In genomic region chr3:187745201-187746058, GRCh38 we compare ENCODE assay signal across 1 cellular context.
TF ChIP-seq lines count a peak whose summit lies in the region.

Gene BCL6, minus strand, starts transcription at chr3:187745468. Its CDS starts 11,775 bp downstream, at chr3:187733693.

TF ChIP-seq in SK-N-SH, 30 proteins besides CTCF, POLR2A, EP300 and RAD21 (continued from another document):
- peak; percentile 61; the same call in 1 of the 2 replicates for TF ChIP-seq REST (IDR thresholded peaks at IDR 0.05; ENCODE audit: low read depth, low read length)
- TF ChIP-seq ZBTB33 (IDR thresholded peaks at IDR 0.05; ENCODE audit: borderline replicate concordance, low read depth), result 0 out of 2 replicates have a peak, but pooled peaks have one; percentile 5
- no peak for TF ChIP-seq MXI1 (IDR thresholded peaks at IDR 0.05; ENCODE audit: low read depth, low read length)
- peak; percentile 62 for TF ChIP-seq TCF12 (IDR thresholded peaks at IDR 0.05)
- TF ChIP-seq YY1 (IDR thresholded peaks at IDR 0.05; ENCODE audit: low read depth), result peak; percentile 24; the same call in 1 of the 2 replicates
- peak; percentile 36; the same call in 1 of the 2 replicates for TF ChIP-seq JUND (IDR thresholded peaks at IDR 0.05)
- peak; percentile 45; the same call in 1 of the 2 replicates for TF ChIP-seq RXRA (IDR thresholded peaks at IDR 0.05; ENCODE audit: borderline replicate concordance, low read depth)
- peak; percentile 97 for TF ChIP-seq POLR2AphosphoS5 (IDR thresholded peaks at IDR 0.05; ENCODE audit: low read depth, low read length)
- no peak for TF ChIP-seq EZH2phosphoT487 (IDR thresholded peaks at IDR 0.05; ENCODE audit: borderline replicate concordance, low read depth)
